In the genomic region with DNA sequence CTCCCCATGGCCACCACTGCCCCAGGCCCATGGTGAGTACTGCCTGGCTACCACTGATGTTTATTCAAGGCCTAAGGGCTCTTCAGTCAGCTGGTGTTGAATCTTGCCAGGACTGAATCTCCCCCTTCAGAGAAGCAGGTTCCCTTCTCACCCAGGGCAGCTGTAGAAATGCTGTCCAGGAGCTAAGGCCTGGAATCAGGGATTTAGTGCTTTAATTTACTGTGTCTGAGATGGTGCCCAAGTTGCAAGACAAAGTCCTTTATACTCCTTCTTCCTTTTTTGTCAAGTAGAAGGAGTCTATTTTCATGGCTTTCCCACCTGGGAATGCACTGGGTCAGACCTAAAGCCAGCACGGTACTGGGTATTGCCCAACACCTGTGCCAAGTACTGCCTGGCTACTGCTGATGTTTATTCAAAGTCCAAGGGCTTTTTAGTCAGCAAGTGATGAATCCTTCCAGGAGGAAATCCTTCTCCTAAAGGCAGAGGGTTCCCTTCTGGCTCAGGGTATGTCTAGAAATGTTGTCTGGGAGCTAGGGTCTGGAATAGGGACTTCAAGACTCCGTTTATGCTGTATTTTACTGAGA, we compare ENCODE assay signal across 14 cellular contexts.
DNase-seq lines count a peak whose midpoint lies in the region; ATAC-seq and TF ChIP-seq lines count a peak whose summit lies in the region.
"Had no signal": no experiment of that assay in that cellular context is flagged by ENCODE, and none has a peak within 500 bp of the region (broad histone marks: within the 10 kb centered on the region; RNA-seq: fewer than 3 reads in every experiment).

No MANE protein-coding gene starts in this region.

- ATAC-seq in HCT116, result no peak
- no peak for ATAC-seq in psoas muscle

- H3F3A ChIP-seq in neural progenitor cell (ENCODE audit: low read depth) (no peaks in the 10 kb centered on the region), PC-9 (ENCODE audit: insufficient read depth, low read depth) (no peaks in the 10 kb centered on the region)

- intact Hi-C loops in HCT116 (cut with micrococcal nuclease), result loop anchor here (1.0 to 2.0 kb wide), 2 partner anchors 54 to 77 kb away; no protein-coding TSS in a partner anchor
- intact Hi-C loops in PC-9 (cut with micrococcal nuclease; ENCODE audit: unreplicated experiment), result no loop called here
- intact Hi-C loops in transverse colon (cut with DNase I; ENCODE audit: low total_unique reads), result no loop called here
- intact Hi-C loops in psoas muscle (cut with DNase I), result no loop called here

- no peak for TF ChIP-seq CTCF in HCT116 (IDR thresholded peaks at IDR 0.05 in 2 of 3, conservative IDR thresholded peaks at IDR 0.05 in 1 of 3; ENCODE audit: borderline replicate concordance in 1 of 3, insufficient read depth in 1 of 3, low read depth in 2 of 3, low read length in 2 of 3)
- TF ChIP-seq CTCF in endodermal cell (conservative IDR thresholded peaks at IDR 0.05), result no peak
- no peak for TF ChIP-seq CTCF in neural progenitor cell (IDR thresholded peaks at IDR 0.05)
- TF ChIP-seq CTCF in PC-9 (conservative IDR thresholded peaks at IDR 0.05), result no peak
- no peak for TF ChIP-seq CTCF in transverse colon (IDR thresholded peaks at IDR 0.05)
- TF ChIP-seq CTCF in psoas muscle (IDR thresholded peaks at IDR 0.05), result no peak

- H3K27me3 Mint-ChIP-seq in endodermal cell (ENCODE audit: insufficient read depth) (no peaks in the 10 kb centered on the region), neural progenitor cell (ENCODE audit: insufficient read depth, low read depth) (no peaks in the 10 kb centered on the region)
- H3K27me3 Mint-ChIP-seq: CD4-positive, CD25-positive, alpha-beta regulatory T cell had no signal

- H3K4me1 ChIP-seq in HCT116 (ENCODE audit: control insufficient read depth in 1 of 2, insufficient read depth in 2 of 2, low read length in 2 of 2) (no peaks in the 10 kb centered on the region), endodermal cell (ENCODE audit: control insufficient read depth, insufficient read depth, low read length) (no peaks in the 10 kb centered on the region), neural progenitor cell (no peaks in the 10 kb centered on the region), PC-9 (replicated peaks; ENCODE audit: insufficient read depth) (no peaks in the 10 kb centered on the region), transverse colon (no peaks in the 10 kb centered on the region), psoas muscle (no peaks in the 10 kb centered on the region)

- no peak for DNase-seq in HCT116 (ENCODE audit: low read depth, low spot score)
- peak; percentile 77 for DNase-seq in NCI-H2029 treated with DMSO at 0.1 percent for 48 hours (lab: John Stamatoyannopoulos, UW)
- DNase-seq in endodermal cell, result peak; percentile 44
- no peak for DNase-seq in neural progenitor cell (ENCODE audit: low spot score)
- DNase-seq in PC-9, result no peak
- DNase-seq in transverse colon, result no peak
- no peak for DNase-seq in psoas muscle
- DNase-seq: CD4-positive, CD25-positive, alpha-beta regulatory T cell; DND-41; GDM1; GOT3; NCI-H1417 treated with DMSO at 0.1 percent for 48 hours; NCI-H2081 treated with DMSO at 0.1 percent for 48 hours; NCI-H526 treated with DMSO at 0.1 percent for 48 hours had no signal

- H3K27me3 ChIP-seq in HCT116 (ENCODE audit: insufficient read depth, low read length), result no peaks in the 10 kb centered on the region
- no peaks in the 10 kb centered on the region for H3K27me3 ChIP-seq in endodermal cell (ENCODE audit: control insufficient read depth, insufficient read depth, low read length, poor library complexity, severe bottlenecking)
- no peaks in the 10 kb centered on the region for H3K27me3 ChIP-seq in neural progenitor cell
- H3K27me3 ChIP-seq in PC-9 (ENCODE audit: insufficient read depth, low read depth), result no peaks in the 10 kb centered on the region
- no peaks in the 10 kb centered on the region for H3K27me3 ChIP-seq in transverse colon
- H3K27me3 ChIP-seq in psoas muscle (ENCODE audit: insufficient read depth in 3 of 3, low read length in 2 of 3), result no peaks in the 10 kb centered on the region

- H3K9me3 Mint-ChIP-seq in endodermal cell, result peaks cover 7% of the 10 kb centered on the region
- peaks cover 3% of the 10 kb centered on the region for H3K9me3 Mint-ChIP-seq in neural progenitor cell

- TF ChIP-seq POLR2A in HCT116 (IDR thresholded peaks at IDR 0.05; ENCODE audit: borderline replicate concordance, extremely low read depth, insufficient read depth, insufficient read length) (no peak), transverse colon (IDR thresholded peaks at IDR 0.05) (no peak)

- H3K36me3 Mint-ChIP-seq in endodermal cell (ENCODE audit: low read depth) (no peaks in the 10 kb centered on the region), neural progenitor cell (no peaks in the 10 kb centered on the region)
- H3K36me3 Mint-ChIP-seq: CD4-positive, CD25-positive, alpha-beta regulatory T cell had no signal

- H3K9me2 ChIP-seq in HCT116 (ENCODE audit: insufficient read depth), result no peaks in the 10 kb centered on the region
- H3K9me2 ChIP-seq in PC-9 (ENCODE audit: insufficient read depth), result no peaks in the 10 kb centered on the region

- no peak overlapping the region for H3K4me3 ChIP-seq in HCT116 (replicated peaks in 1 of 2; ENCODE audit: low read depth in 1 of 2, low read length in 2 of 2)
- no peak overlapping the region for H3K4me3 ChIP-seq in endodermal cell (ENCODE audit: low read length)
- H3K4me3 ChIP-seq in neural progenitor cell, result no peak overlapping the region
- no peak overlapping the region for H3K4me3 ChIP-seq in PC-9
- H3K4me3 ChIP-seq in transverse colon, result no peak overlapping the region
- no peak overlapping the region for H3K4me3 ChIP-seq in psoas muscle

- WGBS in endodermal cell (ENCODE audit: insufficient coverage in 1 of 2, insufficient read length in 1 of 2), 2 experiments, result 93% methylated on average over 2 of the region's 2 CpGs
- 86% methylated on average over 2 of the region's 2 CpGs; no CpG with 5 or more reads in 1 of the 2 donors for WGBS in transverse colon (ENCODE audit: low coverage in 1 of 2), 2 donors
- 70 to 72% (median 71%) methylated on average over 2 of the region's 2 CpGs for WGBS in psoas muscle, 3 donors

- H4K20me1 ChIP-seq in HCT116 (ENCODE audit: insufficient read depth) (no peaks in the 10 kb centered on the region), neural progenitor cell (ENCODE audit: low read depth) (no peaks in the 10 kb centered on the region), PC-9 (ENCODE audit: insufficient read depth) (no peaks in the 10 kb centered on the region)

- H2AFZ ChIP-seq in HCT116 (ENCODE audit: low read depth, low read length, poor library complexity, severe bottlenecking) (no peak overlapping the region), neural progenitor cell (replicated peaks) (peak overlapping the region; percentile 53), PC-9 (no peak overlapping the region)

- H3K36me3 ChIP-seq in HCT116 (ENCODE audit: control insufficient read depth in 1 of 2, insufficient read depth in 2 of 2, low read length in 2 of 2) (no peaks in the 10 kb centered on the region), endodermal cell (ENCODE audit: control insufficient read depth, insufficient read depth, low read length) (no peaks in the 10 kb centered on the region), neural progenitor cell (no peaks in the 10 kb centered on the region), PC-9 (ENCODE audit: low read depth) (no peaks in the 10 kb centered on the region), transverse colon (no peaks in the 10 kb centered on the region), psoas muscle (ENCODE audit: insufficient read depth in 1 of 2, low read depth in 1 of 2) (no peaks in the 10 kb centered on the region)

- no peak overlapping the region for H3K9ac ChIP-seq in HCT116 (ENCODE audit: low read length)
- no peak overlapping the region for H3K9ac ChIP-seq in endodermal cell (ENCODE audit: extremely low read depth, low read length, poor library complexity, severe bottlenecking)
- no peak overlapping the region for H3K9ac ChIP-seq in neural progenitor cell

- H3K27ac Mint-ChIP-seq in endodermal cell (no peak overlapping the region), neural progenitor cell (no peak overlapping the region)
- H3K27ac Mint-ChIP-seq: CD4-positive, CD25-positive, alpha-beta regulatory T cell had no signal

- H3K4me2 ChIP-seq in HCT116 (ENCODE audit: low read length) (no peak overlapping the region), neural progenitor cell (no peak overlapping the region), PC-9 (no peak overlapping the region)

- TF ChIP-seq EP300 in transverse colon (IDR thresholded peaks at IDR 0.05; ENCODE audit: low read depth), result no peak

- H3K9me3 ChIP-seq in HCT116 (ENCODE audit: control insufficient read depth in 1 of 2, insufficient read depth in 1 of 2, low read depth in 1 of 2, low read length in 2 of 2) (no peaks in the 10 kb centered on the region), endodermal cell (ENCODE audit: control insufficient read depth, low read length) (no peaks in the 10 kb centered on the region), neural progenitor cell (ENCODE audit: low read depth) (no peaks in the 10 kb centered on the region), PC-9 (ENCODE audit: insufficient read depth, low read depth) (no peaks in the 10 kb centered on the region), transverse colon (no peaks in the 10 kb centered on the region), psoas muscle (no peaks in the 10 kb centered on the region)

- peaks cover 10% of the 10 kb centered on the region for H3K4me1 Mint-ChIP-seq in endodermal cell
- no peaks in the 10 kb centered on the region for H3K4me1 Mint-ChIP-seq in neural progenitor cell
- H3K4me1 Mint-ChIP-seq: CD4-positive, CD25-positive, alpha-beta regulatory T cell had no signal

- no peak overlapping the region for H3K4me3 Mint-ChIP-seq in endodermal cell
- H3K4me3 Mint-ChIP-seq in neural progenitor cell, result no peak overlapping the region
- H3K4me3 Mint-ChIP-seq: CD4-positive, CD25-positive, alpha-beta regulatory T cell had no signal

- POLR2A ChIA-PET in HCT116 (lab: Charles Lee) (no interaction called here), PC-9 (lab: Charles Lee; ENCODE audit: unreplicated experiment) (interaction anchor here (0.5 kb wide), 1 partner anchor 187 kb away, joined by 3 read pairs; no protein-coding TSS in a partner anchor)

- CTCF ChIA-PET in HCT116 (lab: Charles Lee), result interaction anchor here (1.0 to 1.5 kb wide), 2 partner anchors 52 to 53 kb away, joined by 3 to 4 read pairs; no protein-coding TSS in a partner anchor
- CTCF ChIA-PET in PC-9 (lab: Charles Lee), result no interaction called here

- H3K27ac ChIP-seq in HCT116 (ENCODE audit: low read depth, low read length) (no peak overlapping the region), endodermal cell (ENCODE audit: low read depth, low read length) (no peak overlapping the region), neural progenitor cell (no peak overlapping the region), PC-9 (no peak overlapping the region), transverse colon (no peak overlapping the region), psoas muscle (no peak overlapping the region)

- RAD21 ChIA-PET in HCT116 (lab: Charles Lee; ENCODE audit: low non-redundant PET in 1 of 2, low total read pairs in 2 of 2, uncharacterized antibody in 2 of 2, unreplicated experiment in 2 of 2), result no interaction called here

- TF ChIP-seq RAD21 in HCT116 (IDR thresholded peaks at IDR 0.05; ENCODE audit: low read depth), result no peak

- no TSS peak for BruUV-seq in HCT116 (replicated peaks; lab: Mats Ljungman, UMichigan)
- no TSS peak for BruUV-seq in PC-9 (replicated peaks; lab: Mats Ljungman, UMichigan)

- in situ Hi-C loops in transverse colon (cut with MboI; ENCODE audit: low pct_ligation_motif_present in 1 of 4, low pct_unique_long_range_greater_than_20kb in 1 of 4, low sequenced_read_pairs in 3 of 4), result no loop called here

- H3K79me2 ChIP-seq in HCT116 (ENCODE audit: insufficient read depth, low read length) (no peaks in the 10 kb centered on the region), neural progenitor cell (ENCODE audit: low read depth) (no peaks in the 10 kb centered on the region), PC-9 (ENCODE audit: low read depth) (no peaks in the 10 kb centered on the region)

Comparison
In these comparisons a context has a peak if more than half of its experiments do, and no peak if none do; other contexts are left out.
1. DNase-seq: peak in NCI-H2029 treated with DMSO at 0.1 percent for 48 hours (single experiment) and endodermal cell (single experiment); none in HCT116 (single experiment), neural progenitor cell (single experiment), PC-9 (0 of 2), transverse colon (single experiment) and psoas muscle (0 of 2).